1 cellular context compared by ENCODE assay signal in genomic region chr17:4941027-4941610, GRCh38.
TF ChIP-seq lines count a peak whose summit lies in the region.

No MANE protein-coding gene starts in this region.

TF ChIP-seq in HCT116, 20 proteins besides CTCF, POLR2A, EP300 and RAD21 (continued from another document):
- TF ChIP-seq YY1 (IDR thresholded peaks at IDR 0.05; ENCODE audit: extremely low read depth, insufficient replicate concordance, low read depth, low read length) (no peak), SP1 (IDR thresholded peaks at IDR 0.05; ENCODE audit: low read depth) (no peak), MAX (IDR thresholded peaks at IDR 0.05) (no peak), EZH2phosphoT487 (IDR thresholded peaks at IDR 0.05; ENCODE audit: borderline replicate concordance) (no peak), EGR1 (IDR thresholded peaks at IDR 0.05; ENCODE audit: low read depth) (no peak), FOSL1 (IDR thresholded peaks at IDR 0.05; ENCODE audit: low read depth) (no peak), ELF1 (IDR thresholded peaks at IDR 0.05; ENCODE audit: borderline replicate concordance, low read depth) (no peak), SRF (IDR thresholded peaks at IDR 0.05; ENCODE audit: low read depth) (no peak), REST (IDR thresholded peaks at IDR 0.05; ENCODE audit: low read depth) (no peak), EZH2 (IDR thresholded peaks at IDR 0.05) (no peak), CEBPB (IDR thresholded peaks at IDR 0.05; ENCODE audit: low read depth) (no peak), POLR2AphosphoS5 (IDR thresholded peaks at IDR 0.05; ENCODE audit: low read depth, low read length) (no peak), ZFX (IDR thresholded peaks at IDR 0.05) (no peak), ZBTB33 (IDR thresholded peaks at IDR 0.05; ENCODE audit: extremely low read depth, insufficient replicate concordance, low read length) (no peak), ZNF274 (IDR thresholded peaks at IDR 0.05; ENCODE audit: low read depth, low read length) (no peak), SIN3A (IDR thresholded peaks at IDR 0.05; ENCODE audit: low read depth) (no peak)
